Comparison of ENCODE assay signal across 1 cellular context in the genomic region with DNA sequence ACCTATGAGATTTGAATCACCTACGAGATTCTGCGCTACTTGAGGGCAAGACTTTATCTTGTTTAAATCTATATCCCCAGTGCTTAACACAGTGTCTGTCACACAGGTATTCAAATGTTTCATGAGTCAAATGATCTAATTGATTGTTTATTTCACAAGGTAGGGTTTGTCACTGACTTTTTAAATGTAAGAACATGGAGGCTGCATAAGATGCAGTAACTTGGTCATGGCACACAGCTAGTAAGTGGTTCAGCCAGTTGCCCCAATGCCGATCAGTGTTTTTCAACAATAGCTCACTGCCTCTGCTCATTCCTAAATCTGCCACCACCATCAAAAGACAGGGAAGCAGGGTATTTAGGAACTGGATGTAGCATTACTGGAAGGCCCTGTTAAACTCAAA.
TF ChIP-seq lines count a peak whose summit lies in the region.

No MANE protein-coding gene starts in this region.

TF ChIP-seq in SK-N-SH treated with all-trans-retinoic acid at 6 μM for 48 hours, 23 proteins besides CTCF, POLR2A, EP300 and RAD21 (continued from another document):
- TF ChIP-seq ZNF8 (CRISPR knock-in tag; IDR thresholded peaks at IDR 0.05) (no peak), CSDC2 (CRISPR knock-in tag; IDR thresholded peaks at IDR 0.05) (no peak), TOX (CRISPR knock-in tag; IDR thresholded peaks at IDR 0.05; ENCODE audit: borderline replicate concordance) (no peak), ISL1 (CRISPR knock-in tag; IDR thresholded peaks at IDR 0.05) (no peak), ESRRG (CRISPR knock-in tag; IDR thresholded peaks at IDR 0.05) (no peak), ZFP3 (CRISPR knock-in tag; IDR thresholded peaks at IDR 0.05) (no peak), SNAI2 (CRISPR knock-in tag; IDR thresholded peaks at IDR 0.05) (no peak), ZC3H10 (CRISPR knock-in tag; IDR thresholded peaks at IDR 0.05) (no peak), GLIS3 (CRISPR knock-in tag; IDR thresholded peaks at IDR 0.05) (no peak), OSR1 (CRISPR knock-in tag; IDR thresholded peaks at IDR 0.05) (no peak)
- TF ChIP-seq, protein P1, sequence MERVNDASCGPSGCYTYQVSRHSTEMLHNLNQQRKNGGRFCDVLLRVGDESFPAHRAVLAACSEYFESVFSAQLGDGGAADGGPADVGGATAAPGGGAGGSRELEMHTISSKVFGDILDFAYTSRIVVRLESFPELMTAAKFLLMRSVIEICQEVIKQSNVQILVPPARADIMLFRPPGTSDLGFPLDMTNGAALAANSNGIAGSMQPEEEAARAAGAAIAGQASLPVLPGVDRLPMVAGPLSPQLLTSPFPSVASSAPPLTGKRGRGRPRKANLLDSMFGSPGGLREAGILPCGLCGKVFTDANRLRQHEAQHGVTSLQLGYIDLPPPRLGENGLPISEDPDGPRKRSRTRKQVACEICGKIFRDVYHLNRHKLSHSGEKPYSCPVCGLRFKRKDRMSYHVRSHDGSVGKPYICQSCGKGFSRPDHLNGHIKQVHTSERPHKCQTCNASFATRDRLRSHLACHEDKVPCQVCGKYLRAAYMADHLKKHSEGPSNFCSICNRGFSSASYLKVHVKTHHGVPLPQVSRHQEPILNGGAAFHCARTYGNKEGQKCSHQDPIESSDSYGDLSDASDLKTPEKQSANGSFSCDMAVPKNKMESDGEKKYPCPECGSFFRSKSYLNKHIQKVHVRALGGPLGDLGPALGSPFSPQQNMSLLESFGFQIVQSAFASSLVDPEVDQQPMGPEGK (CRISPR knock-in tag; IDR thresholded peaks at IDR 0.05; ENCODE audit: borderline replicate concordance), result no peak
